ENCODE assay signal across 2 cellular contexts in genomic region chr1:214974002-214974401, GRCh38.
TF ChIP-seq lines count a peak whose summit lies in the region.

No MANE protein-coding gene starts in this region.

TF ChIP-seq in IMR-90, 13 proteins besides CTCF, POLR2A, EP300 and RAD21:
- no peak for TF ChIP-seq NFE2L2 (IDR thresholded peaks at IDR 0.05; ENCODE audit: low read depth, low read length)
- no peak for TF ChIP-seq MXI1 (IDR thresholded peaks at IDR 0.05; ENCODE audit: borderline replicate concordance, low read depth, low read length)
- no peak for TF ChIP-seq ELK1 (IDR thresholded peaks at IDR 0.05; ENCODE audit: borderline replicate concordance, low read depth, low read length)
- no peak for TF ChIP-seq CHD1 (IDR thresholded peaks at IDR 0.05; ENCODE audit: low read depth, low read length)
- no peak for TF ChIP-seq FOS (IDR thresholded peaks at IDR 0.05; ENCODE audit: low read depth, low read length)
- TF ChIP-seq RCOR1 (IDR thresholded peaks at IDR 0.05; ENCODE audit: insufficient replicate concordance, low read length): no peak
- TF ChIP-seq MAFK (IDR thresholded peaks at IDR 0.05; ENCODE audit: low read depth, low read length): no peak
- TF ChIP-seq USF2 (IDR thresholded peaks at IDR 0.05; ENCODE audit: low read depth, low read length): no peak
- TF ChIP-seq CEBPB (IDR thresholded peaks at IDR 0.05; ENCODE audit: low read depth, low read length): no peak
- no peak for TF ChIP-seq BHLHE40 (IDR thresholded peaks at IDR 0.05; ENCODE audit: low read depth, low read length)
- TF ChIP-seq MAZ (IDR thresholded peaks at IDR 0.05; ENCODE audit: borderline replicate concordance, low read depth, low read length): no peak
- TF ChIP-seq RFX5 (IDR thresholded peaks at IDR 0.05; ENCODE audit: low read depth, low read length): no peak
- TF ChIP-seq SMC3 (IDR thresholded peaks at IDR 0.05; ENCODE audit: low read depth, low read length): no peak
TF ChIP-seq in IMR-90: peak in this region for 0.

TF ChIP-seq in H1, 55 proteins besides CTCF, POLR2A, EP300 and RAD21:
- TF ChIP-seq BRCA1 (IDR thresholded peaks at IDR 0.05; ENCODE audit: low read depth, low read length) (no peak), RXRA (IDR thresholded peaks at IDR 0.05; ENCODE audit: insufficient read depth, low read depth, low read length) (no peak), SAP30 (IDR thresholded peaks at IDR 0.05; ENCODE audit: insufficient read depth, insufficient replicate concordance, low read length) (no peak), HDAC6 (IDR thresholded peaks at IDR 0.05; ENCODE audit: low read depth, low read length) (no peak), USF2 (IDR thresholded peaks at IDR 0.05; ENCODE audit: low read length) (no peak), SUZ12 (IDR thresholded peaks at IDR 0.05; ENCODE audit: low read length) (no peak), KDM5A (IDR thresholded peaks at IDR 0.05; ENCODE audit: low read length) (no peak), NANOG (IDR thresholded peaks at IDR 0.05; ENCODE audit: insufficient read depth, low read depth, low read length, poor library complexity, severe bottlenecking) (no peak), TAF7 (optimal IDR thresholded peaks at IDR 0.05; ENCODE audit: borderline replicate concordance, low read depth, low read length) (no peak), CHD7 (IDR thresholded peaks at IDR 0.05; ENCODE audit: insufficient replicate concordance, low read length) (no peak), KDM4A (IDR thresholded peaks at IDR 0.05; ENCODE audit: low read depth, low read length, severe bottlenecking) (no peak), SIN3A (conservative IDR thresholded peaks at IDR 0.05 in 1 of 2, IDR thresholded peaks at IDR 0.05 in 1 of 2; ENCODE audit: low read depth in 1 of 2, low read length in 2 of 2) (no peak), CBX8 (IDR thresholded peaks at IDR 0.05; ENCODE audit: borderline replicate concordance, low read depth, low read length) (no peak)
TF ChIP-seq in H1: peak in this region for 0.
